In genomic region chr4:184263910-184264732, GRCh38 we compare ENCODE assay signal across 8 cellular contexts. TPM values are rescaled to one million over a fixed set of nuclear protein-coding genes. Genes with fewer than 3 reads are reported as not detected.
DNase-seq lines count a peak whose midpoint lies in the region; ATAC-seq and TF ChIP-seq lines count a peak whose summit lies in the region.

No MANE protein-coding gene starts in this region.

- no peaks in the 10 kb centered on the region for H3K27me3 Mint-ChIP-seq in CD4-positive, CD25-positive, alpha-beta regulatory T cell
- H3K27me3 Mint-ChIP-seq in naive thymus-derived CD4-positive, alpha-beta T cell, result peaks cover 0 to 2% (median 0%) of the 10 kb centered on the region in 5 donors

- H2AFZ ChIP-seq in KMS-11 (ENCODE audit: low read depth), result peak overlapping the region; percentile 53

- intact Hi-C loops in naive thymus-derived CD4-positive, alpha-beta T cell (cut with micrococcal nuclease), result loop anchor here (1.0 to 10.0 kb wide), 21 partner anchors 16 to 1161 kb away; partner anchors contain the start of genes CASP3 (in 2 of the 2), PRIMPOL (in 2 of the 2), ACSL1 (in 1 of the 2) and CFAP97 (in 1 of the 2)

- H3K4me3 Mint-ChIP-seq in CD4-positive, CD25-positive, alpha-beta regulatory T cell, result peak overlapping the region in 2 of 4 donors; percentile 9 to 12
- peak overlapping the region in 1 of 10 donors; percentile 17 for H3K4me3 Mint-ChIP-seq in naive thymus-derived CD4-positive, alpha-beta T cell

- H3K9me3 ChIP-seq in CD4-positive, CD25-positive, alpha-beta regulatory T cell (ENCODE audit: control insufficient read depth in 2 of 2, low read length in 2 of 2), result no peaks in the 10 kb centered on the region
- H3K9me3 ChIP-seq in naive thymus-derived CD4-positive, alpha-beta T cell (ENCODE audit: control insufficient read depth in 2 of 3, low read length in 3 of 3), result no peaks in the 10 kb centered on the region

- no peak for TF ChIP-seq POLR2A in erythroblast (IDR thresholded peaks at IDR 0.05; ENCODE audit: low read length)

- POLR2A ChIA-PET in naive thymus-derived CD4-positive, alpha-beta T cell (lab: Charles Lee), result interaction anchor here (0.7 to 5.9 kb wide), 10 partner anchors 16 to 482 kb away, joined by 3 to 63 read pairs (median 4); partner anchors contain the start of genes CASP3, IRF2 and PRIMPOL

- peak overlapping the region; percentile 82 for H3K4me2 ChIP-seq in KMS-11

- DNase-seq in CD4-positive, CD25-positive, alpha-beta regulatory T cell, result peak; percentile 85 to 96 (median 89)
- peak; percentile 97 for DNase-seq in OCI-M1 (lab: John Stamatoyannopoulos, UW)
- peak; percentile 95 for DNase-seq in activated T-cell treated with anti-CD3 and anti-CD28 coated beads for 1 hour (ENCODE audit: low read depth)
- peak; percentile 91 to 96 for DNase-seq in erythroblast (lab: John Stamatoyannopoulos, UW)
- DNase-seq in naive thymus-derived CD4-positive, alpha-beta T cell, result peak; percentile 80 to 90 (median 87)
- peak; percentile 71 to 90 for DNase-seq in stimulated activated CD8-positive, alpha-beta memory T cell treated with anti-CD3 and anti-CD28 coated beads, Interleukin-7, amount 100 ng/mL, for 48 hours (ENCODE audit: extremely low read depth in 1 of 2, low read depth in 1 of 2)

- H3K9me3 Mint-ChIP-seq in CD4-positive, CD25-positive, alpha-beta regulatory T cell, result peaks cover 0 to 3% (median 0%) of the 10 kb centered on the region in 7 donors
- H3K9me3 Mint-ChIP-seq in naive thymus-derived CD4-positive, alpha-beta T cell, result peaks cover 0 to 8% (median 0%) of the 10 kb centered on the region in 11 donors

- H3K4me3 ChIP-seq in CD4-positive, CD25-positive, alpha-beta regulatory T cell (ENCODE audit: low read depth, low read length), result peak overlapping the region; percentile 34
- H3K4me3 ChIP-seq in KMS-11 (IDR thresholded peaks at IDR 0.05; ENCODE audit: insufficient read depth, low read depth, low read length), result no peak overlapping the region
- no peak overlapping the region for H3K4me3 ChIP-seq in naive thymus-derived CD4-positive, alpha-beta T cell (ENCODE audit: low read length)

- no peaks in the 10 kb centered on the region for H4K20me1 ChIP-seq in KMS-11 (ENCODE audit: insufficient read depth)

- TF ChIP-seq CTCF in KMS-11 (conservative IDR thresholded peaks at IDR 0.05; ENCODE audit: low read depth, low read length), result peak; percentile 98

- H3K36me3 ChIP-seq in CD4-positive, CD25-positive, alpha-beta regulatory T cell (ENCODE audit: control insufficient read depth, insufficient read depth, low read length), result no peaks in the 10 kb centered on the region
- no peaks in the 10 kb centered on the region for H3K36me3 ChIP-seq in KMS-11 (ENCODE audit: insufficient read depth)
- no peaks in the 10 kb centered on the region for H3K36me3 ChIP-seq in naive thymus-derived CD4-positive, alpha-beta T cell (ENCODE audit: control insufficient read depth in 2 of 3, insufficient read depth in 3 of 3, low read length in 3 of 3)

- H3K4me1 Mint-ChIP-seq in CD4-positive, CD25-positive, alpha-beta regulatory T cell, result peaks cover 25 to 39% (median 30%) of the 10 kb centered on the region in 4 donors
- H3K4me1 Mint-ChIP-seq in naive thymus-derived CD4-positive, alpha-beta T cell, result peaks cover 5 to 54% (median 28%) of the 10 kb centered on the region in 7 donors

- no peaks in the 10 kb centered on the region; the same call in 1 of the 2 replicates for H3K79me2 ChIP-seq in KMS-11 (ENCODE audit: insufficient read depth, low read depth)

- no peaks in the 10 kb centered on the region for H3K27me3 ChIP-seq in CD4-positive, CD25-positive, alpha-beta regulatory T cell (ENCODE audit: control insufficient read depth, insufficient read depth, low read length)
- H3K27me3 ChIP-seq in KMS-11 (ENCODE audit: insufficient read depth, low read depth), result no peaks in the 10 kb centered on the region
- no peaks in the 10 kb centered on the region for H3K27me3 ChIP-seq in naive thymus-derived CD4-positive, alpha-beta T cell (ENCODE audit: control insufficient read depth in 2 of 2, insufficient read depth in 2 of 2, low read length in 2 of 2)

- ATAC-seq in CD4-positive, CD25-positive, alpha-beta regulatory T cell (ENCODE audit: low read depth in 2 of 2), result peak; percentile 50 to 64
- ATAC-seq in GM21423 (IDR thresholded peaks at IDR 0.05; ENCODE audit: unreplicated experiment), result peak; percentile 23
- ATAC-seq in naive thymus-derived CD4-positive, alpha-beta T cell, result peak; percentile 86

- H3K27ac Mint-ChIP-seq in CD4-positive, CD25-positive, alpha-beta regulatory T cell, result peak overlapping the region in 1 of 3 donors; percentile 82
- H3K27ac Mint-ChIP-seq in naive thymus-derived CD4-positive, alpha-beta T cell, result peak overlapping the region in 6 of 9 donors; percentile 5 to 72 (median 63)

- CTCF ChIA-PET in naive thymus-derived CD4-positive, alpha-beta T cell (lab: Charles Lee), result interaction anchor here (0.6 to 2.4 kb wide), 29 partner anchors 10 to 870 kb away, joined by 3 to 12 read pairs (median 4); partner anchors contain the start of genes CENPU and IRF2

- H3K4me1 ChIP-seq in CD4-positive, CD25-positive, alpha-beta regulatory T cell (ENCODE audit: control insufficient read depth, insufficient read depth, low read length, poor library complexity, severe bottlenecking), result peaks cover 16% of the 10 kb centered on the region
- peaks cover 69% of the 10 kb centered on the region for H3K4me1 ChIP-seq in KMS-11 (ENCODE audit: low read depth, poor library complexity, severe bottlenecking)
- H3K4me1 ChIP-seq in naive thymus-derived CD4-positive, alpha-beta T cell (ENCODE audit: control insufficient read depth in 2 of 2, insufficient read depth in 2 of 2, low read length in 2 of 2), result peaks cover 6 to 14% of the 10 kb centered on the region in 2 donors

- H3K27ac ChIP-seq in CD4-positive, CD25-positive, alpha-beta regulatory T cell (ENCODE audit: insufficient read depth, low read length, poor library complexity, severe bottlenecking), result peak overlapping the region; percentile 41
- H3K27ac ChIP-seq in KMS-11, result peak overlapping the region; percentile 91; the same call in 1 of the 2 replicates
- no peak overlapping the region for H3K27ac ChIP-seq in naive thymus-derived CD4-positive, alpha-beta T cell (ENCODE audit: low read depth, low read length)

- H3K36me3 Mint-ChIP-seq in CD4-positive, CD25-positive, alpha-beta regulatory T cell, result no peaks in the 10 kb centered on the region
- H3K36me3 Mint-ChIP-seq in naive thymus-derived CD4-positive, alpha-beta T cell, result no peaks in the 10 kb centered on the region

- H3K9ac ChIP-seq in KMS-11, result peak overlapping the region; percentile 56; the same call in 1 of the 2 replicates

RNA-seq across cellular contexts. Expression of gene ENPP6, which starts 46.4 kb away (rescaled TPM):
- total RNA-seq in CD4-positive, CD25-positive, alpha-beta regulatory T cell, result not detected
- not detected for polyA plus RNA-seq in CD4-positive, CD25-positive, alpha-beta regulatory T cell
- total RNA-seq in naive thymus-derived CD4-positive, alpha-beta T cell, result 1 to 10 TPM in 1 of 5 experiments, not detected in 4; 3.1 TPM
- not detected for polyA plus RNA-seq in naive thymus-derived CD4-positive, alpha-beta T cell

Comparison
In these comparisons a context has a peak if more than half of its experiments do, and no peak if none do; other contexts are left out.
1. ATAC-seq: peak in every context shown above with its lines; median percentile 86 in naive thymus-derived CD4-positive, alpha-beta T cell; 57 in CD4-positive, CD25-positive, alpha-beta regulatory T cell; 23 in GM21423.